ENCODE assay signal across 1 cellular context in the genomic region with DNA sequence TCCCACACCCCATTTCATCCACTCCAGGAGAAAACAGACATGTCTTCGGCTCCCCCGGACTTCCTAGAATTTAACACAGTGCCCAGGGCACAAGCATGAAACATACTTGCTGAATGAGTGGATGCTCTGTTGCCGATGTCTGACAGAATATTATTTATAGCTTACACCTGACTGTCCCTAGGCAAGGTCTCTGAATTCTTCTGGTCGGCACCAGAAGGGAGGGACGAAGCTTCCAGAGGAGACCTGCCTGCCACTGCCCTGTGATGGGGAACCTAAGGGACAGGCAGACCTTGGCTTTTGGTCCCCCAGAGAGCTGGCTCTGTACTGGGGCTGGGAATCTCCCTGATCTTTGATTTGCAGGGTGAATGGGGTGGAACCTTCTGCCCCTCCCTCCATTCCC.
TF ChIP-seq lines count a peak whose summit lies in the region.

No MANE protein-coding gene starts in this region.

TF ChIP-seq in HepG2, 621 proteins besides CTCF, POLR2A, EP300 and RAD21 (continued from another document):
- TF ChIP-seq, protein P1, sequence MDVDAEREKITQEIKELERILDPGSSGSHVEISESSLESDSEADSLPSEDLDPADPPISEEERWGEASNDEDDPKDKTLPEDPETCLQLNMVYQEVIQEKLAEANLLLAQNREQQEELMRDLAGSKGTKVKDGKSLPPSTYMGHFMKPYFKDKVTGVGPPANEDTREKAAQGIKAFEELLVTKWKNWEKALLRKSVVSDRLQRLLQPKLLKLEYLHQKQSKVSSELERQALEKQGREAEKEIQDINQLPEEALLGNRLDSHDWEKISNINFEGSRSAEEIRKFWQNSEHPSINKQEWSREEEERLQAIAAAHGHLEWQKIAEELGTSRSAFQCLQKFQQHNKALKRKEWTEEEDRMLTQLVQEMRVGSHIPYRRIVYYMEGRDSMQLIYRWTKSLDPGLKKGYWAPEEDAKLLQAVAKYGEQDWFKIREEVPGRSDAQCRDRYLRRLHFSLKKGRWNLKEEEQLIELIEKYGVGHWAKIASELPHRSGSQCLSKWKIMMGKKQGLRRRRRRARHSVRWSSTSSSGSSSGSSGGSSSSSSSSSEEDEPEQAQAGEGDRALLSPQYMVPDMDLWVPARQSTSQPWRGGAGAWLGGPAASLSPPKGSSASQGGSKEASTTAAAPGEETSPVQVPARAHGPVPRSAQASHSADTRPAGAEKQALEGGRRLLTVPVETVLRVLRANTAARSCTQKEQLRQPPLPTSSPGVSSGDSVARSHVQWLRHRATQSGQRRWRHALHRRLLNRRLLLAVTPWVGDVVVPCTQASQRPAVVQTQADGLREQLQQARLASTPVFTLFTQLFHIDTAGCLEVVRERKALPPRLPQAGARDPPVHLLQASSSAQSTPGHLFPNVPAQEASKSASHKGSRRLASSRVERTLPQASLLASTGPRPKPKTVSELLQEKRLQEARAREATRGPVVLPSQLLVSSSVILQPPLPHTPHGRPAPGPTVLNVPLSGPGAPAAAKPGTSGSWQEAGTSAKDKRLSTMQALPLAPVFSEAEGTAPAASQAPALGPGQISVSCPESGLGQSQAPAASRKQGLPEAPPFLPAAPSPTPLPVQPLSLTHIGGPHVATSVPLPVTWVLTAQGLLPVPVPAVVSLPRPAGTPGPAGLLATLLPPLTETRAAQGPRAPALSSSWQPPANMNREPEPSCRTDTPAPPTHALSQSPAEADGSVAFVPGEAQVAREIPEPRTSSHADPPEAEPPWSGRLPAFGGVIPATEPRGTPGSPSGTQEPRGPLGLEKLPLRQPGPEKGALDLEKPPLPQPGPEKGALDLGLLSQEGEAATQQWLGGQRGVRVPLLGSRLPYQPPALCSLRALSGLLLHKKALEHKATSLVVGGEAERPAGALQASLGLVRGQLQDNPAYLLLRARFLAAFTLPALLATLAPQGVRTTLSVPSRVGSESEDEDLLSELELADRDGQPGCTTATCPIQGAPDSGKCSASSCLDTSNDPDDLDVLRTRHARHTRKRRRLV (CRISPR knock-in tag; IDR thresholded peaks at IDR 0.05): no peak
- no peak for TF ChIP-seq ZNF496 (CRISPR knock-in tag; IDR thresholded peaks at IDR 0.05; ENCODE audit: insufficient replicate concordance)
- no peak for TF ChIP-seq MTF2 (CRISPR knock-in tag; IDR thresholded peaks at IDR 0.05; ENCODE audit: borderline replicate concordance)
- no peak for TF ChIP-seq ZBTB1 (CRISPR knock-in tag; IDR thresholded peaks at IDR 0.05; ENCODE audit: borderline replicate concordance)
- TF ChIP-seq ZNF550 (CRISPR knock-in tag; IDR thresholded peaks at IDR 0.05; ENCODE audit: borderline replicate concordance): no peak
- TF ChIP-seq, protein P2, sequence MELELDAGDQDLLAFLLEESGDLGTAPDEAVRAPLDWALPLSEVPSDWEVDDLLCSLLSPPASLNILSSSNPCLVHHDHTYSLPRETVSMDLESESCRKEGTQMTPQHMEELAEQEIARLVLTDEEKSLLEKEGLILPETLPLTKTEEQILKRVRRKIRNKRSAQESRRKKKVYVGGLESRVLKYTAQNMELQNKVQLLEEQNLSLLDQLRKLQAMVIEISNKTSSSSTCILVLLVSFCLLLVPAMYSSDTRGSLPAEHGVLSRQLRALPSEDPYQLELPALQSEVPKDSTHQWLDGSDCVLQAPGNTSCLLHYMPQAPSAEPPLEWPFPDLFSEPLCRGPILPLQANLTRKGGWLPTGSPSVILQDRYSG (CRISPR knock-in tag; IDR thresholded peaks at IDR 0.05): no peak
- TF ChIP-seq KLF15 (CRISPR knock-in tag; IDR thresholded peaks at IDR 0.05; ENCODE audit: borderline replicate concordance): no peak
- TF ChIP-seq, protein P3, sequence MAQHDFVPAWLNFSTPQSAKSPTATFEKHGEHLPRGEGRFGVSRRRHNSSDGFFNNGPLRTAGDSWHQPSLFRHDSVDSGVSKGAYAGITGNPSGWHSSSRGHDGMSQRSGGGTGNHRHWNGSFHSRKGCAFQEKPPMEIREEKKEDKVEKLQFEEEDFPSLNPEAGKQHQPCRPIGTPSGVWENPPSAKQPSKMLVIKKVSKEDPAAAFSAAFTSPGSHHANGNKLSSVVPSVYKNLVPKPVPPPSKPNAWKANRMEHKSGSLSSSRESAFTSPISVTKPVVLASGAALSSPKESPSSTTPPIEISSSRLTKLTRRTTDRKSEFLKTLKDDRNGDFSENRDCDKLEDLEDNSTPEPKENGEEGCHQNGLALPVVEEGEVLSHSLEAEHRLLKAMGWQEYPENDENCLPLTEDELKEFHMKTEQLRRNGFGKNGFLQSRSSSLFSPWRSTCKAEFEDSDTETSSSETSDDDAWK (CRISPR knock-in tag; IDR thresholded peaks at IDR 0.05): no peak
- no peak for TF ChIP-seq CBX2 (IDR thresholded peaks at IDR 0.05; ENCODE audit: low read depth, low read length)
- TF ChIP-seq CBX2 (CRISPR knock-in tag; IDR thresholded peaks at IDR 0.05; ENCODE audit: low read depth): no peak
- TF ChIP-seq RBAK (CRISPR knock-in tag; IDR thresholded peaks at IDR 0.05): no peak
- TF ChIP-seq SAP130 (CRISPR knock-in tag; IDR thresholded peaks at IDR 0.05; ENCODE audit: low read depth): no peak
- TF ChIP-seq HNF4A (CRISPR knock-in tag; IDR thresholded peaks at IDR 0.05): peak; percentile 54; the same call in 1 of the 2 replicates
- no peak for TF ChIP-seq MTA1 (CRISPR knock-in tag; IDR thresholded peaks at IDR 0.05; ENCODE audit: borderline replicate concordance)
- TF ChIP-seq, protein P4, sequence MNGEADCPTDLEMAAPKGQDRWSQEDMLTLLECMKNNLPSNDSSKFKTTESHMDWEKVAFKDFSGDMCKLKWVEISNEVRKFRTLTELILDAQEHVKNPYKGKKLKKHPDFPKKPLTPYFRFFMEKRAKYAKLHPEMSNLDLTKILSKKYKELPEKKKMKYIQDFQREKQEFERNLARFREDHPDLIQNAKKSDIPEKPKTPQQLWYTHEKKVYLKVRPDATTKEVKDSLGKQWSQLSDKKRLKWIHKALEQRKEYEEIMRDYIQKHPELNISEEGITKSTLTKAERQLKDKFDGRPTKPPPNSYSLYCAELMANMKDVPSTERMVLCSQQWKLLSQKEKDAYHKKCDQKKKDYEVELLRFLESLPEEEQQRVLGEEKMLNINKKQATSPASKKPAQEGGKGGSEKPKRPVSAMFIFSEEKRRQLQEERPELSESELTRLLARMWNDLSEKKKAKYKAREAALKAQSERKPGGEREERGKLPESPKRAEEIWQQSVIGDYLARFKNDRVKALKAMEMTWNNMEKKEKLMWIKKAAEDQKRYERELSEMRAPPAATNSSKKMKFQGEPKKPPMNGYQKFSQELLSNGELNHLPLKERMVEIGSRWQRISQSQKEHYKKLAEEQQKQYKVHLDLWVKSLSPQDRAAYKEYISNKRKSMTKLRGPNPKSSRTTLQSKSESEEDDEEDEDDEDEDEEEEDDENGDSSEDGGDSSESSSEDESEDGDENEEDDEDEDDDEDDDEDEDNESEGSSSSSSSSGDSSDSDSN (CRISPR knock-in tag; IDR thresholded peaks at IDR 0.05): 0 out of 2 replicates have a peak, but pooled peaks have one; percentile 14
- TF ChIP-seq, protein P5, sequence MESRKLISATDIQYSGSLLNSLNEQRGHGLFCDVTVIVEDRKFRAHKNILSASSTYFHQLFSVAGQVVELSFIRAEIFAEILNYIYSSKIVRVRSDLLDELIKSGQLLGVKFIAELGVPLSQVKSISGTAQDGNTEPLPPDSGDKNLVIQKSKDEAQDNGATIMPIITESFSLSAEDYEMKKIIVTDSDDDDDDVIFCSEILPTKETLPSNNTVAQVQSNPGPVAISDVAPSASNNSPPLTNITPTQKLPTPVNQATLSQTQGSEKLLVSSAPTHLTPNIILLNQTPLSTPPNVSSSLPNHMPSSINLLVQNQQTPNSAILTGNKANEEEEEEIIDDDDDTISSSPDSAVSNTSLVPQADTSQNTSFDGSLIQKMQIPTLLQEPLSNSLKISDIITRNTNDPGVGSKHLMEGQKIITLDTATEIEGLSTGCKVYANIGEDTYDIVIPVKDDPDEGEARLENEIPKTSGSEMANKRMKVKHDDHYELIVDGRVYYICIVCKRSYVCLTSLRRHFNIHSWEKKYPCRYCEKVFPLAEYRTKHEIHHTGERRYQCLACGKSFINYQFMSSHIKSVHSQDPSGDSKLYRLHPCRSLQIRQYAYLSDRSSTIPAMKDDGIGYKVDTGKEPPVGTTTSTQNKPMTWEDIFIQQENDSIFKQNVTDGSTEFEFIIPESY (CRISPR knock-in tag; IDR thresholded peaks at IDR 0.05): no peak
- TF ChIP-seq, protein P6, sequence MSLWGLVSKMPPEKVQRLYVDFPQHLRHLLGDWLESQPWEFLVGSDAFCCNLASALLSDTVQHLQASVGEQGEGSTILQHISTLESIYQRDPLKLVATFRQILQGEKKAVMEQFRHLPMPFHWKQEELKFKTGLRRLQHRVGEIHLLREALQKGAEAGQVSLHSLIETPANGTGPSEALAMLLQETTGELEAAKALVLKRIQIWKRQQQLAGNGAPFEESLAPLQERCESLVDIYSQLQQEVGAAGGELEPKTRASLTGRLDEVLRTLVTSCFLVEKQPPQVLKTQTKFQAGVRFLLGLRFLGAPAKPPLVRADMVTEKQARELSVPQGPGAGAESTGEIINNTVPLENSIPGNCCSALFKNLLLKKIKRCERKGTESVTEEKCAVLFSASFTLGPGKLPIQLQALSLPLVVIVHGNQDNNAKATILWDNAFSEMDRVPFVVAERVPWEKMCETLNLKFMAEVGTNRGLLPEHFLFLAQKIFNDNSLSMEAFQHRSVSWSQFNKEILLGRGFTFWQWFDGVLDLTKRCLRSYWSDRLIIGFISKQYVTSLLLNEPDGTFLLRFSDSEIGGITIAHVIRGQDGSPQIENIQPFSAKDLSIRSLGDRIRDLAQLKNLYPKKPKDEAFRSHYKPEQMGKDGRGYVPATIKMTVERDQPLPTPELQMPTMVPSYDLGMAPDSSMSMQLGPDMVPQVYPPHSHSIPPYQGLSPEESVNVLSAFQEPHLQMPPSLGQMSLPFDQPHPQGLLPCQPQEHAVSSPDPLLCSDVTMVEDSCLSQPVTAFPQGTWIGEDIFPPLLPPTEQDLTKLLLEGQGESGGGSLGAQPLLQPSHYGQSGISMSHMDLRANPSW (CRISPR knock-in tag; IDR thresholded peaks at IDR 0.05; ENCODE audit: borderline replicate concordance): no peak
- no peak for TF ChIP-seq NFKBIZ (CRISPR knock-in tag; IDR thresholded peaks at IDR 0.05)
- TF ChIP-seq ZFX (CRISPR knock-in tag; IDR thresholded peaks at IDR 0.05; ENCODE audit: low read depth): peak; percentile 7; the same call in 1 of the 2 replicates
- TF ChIP-seq, protein P7, sequence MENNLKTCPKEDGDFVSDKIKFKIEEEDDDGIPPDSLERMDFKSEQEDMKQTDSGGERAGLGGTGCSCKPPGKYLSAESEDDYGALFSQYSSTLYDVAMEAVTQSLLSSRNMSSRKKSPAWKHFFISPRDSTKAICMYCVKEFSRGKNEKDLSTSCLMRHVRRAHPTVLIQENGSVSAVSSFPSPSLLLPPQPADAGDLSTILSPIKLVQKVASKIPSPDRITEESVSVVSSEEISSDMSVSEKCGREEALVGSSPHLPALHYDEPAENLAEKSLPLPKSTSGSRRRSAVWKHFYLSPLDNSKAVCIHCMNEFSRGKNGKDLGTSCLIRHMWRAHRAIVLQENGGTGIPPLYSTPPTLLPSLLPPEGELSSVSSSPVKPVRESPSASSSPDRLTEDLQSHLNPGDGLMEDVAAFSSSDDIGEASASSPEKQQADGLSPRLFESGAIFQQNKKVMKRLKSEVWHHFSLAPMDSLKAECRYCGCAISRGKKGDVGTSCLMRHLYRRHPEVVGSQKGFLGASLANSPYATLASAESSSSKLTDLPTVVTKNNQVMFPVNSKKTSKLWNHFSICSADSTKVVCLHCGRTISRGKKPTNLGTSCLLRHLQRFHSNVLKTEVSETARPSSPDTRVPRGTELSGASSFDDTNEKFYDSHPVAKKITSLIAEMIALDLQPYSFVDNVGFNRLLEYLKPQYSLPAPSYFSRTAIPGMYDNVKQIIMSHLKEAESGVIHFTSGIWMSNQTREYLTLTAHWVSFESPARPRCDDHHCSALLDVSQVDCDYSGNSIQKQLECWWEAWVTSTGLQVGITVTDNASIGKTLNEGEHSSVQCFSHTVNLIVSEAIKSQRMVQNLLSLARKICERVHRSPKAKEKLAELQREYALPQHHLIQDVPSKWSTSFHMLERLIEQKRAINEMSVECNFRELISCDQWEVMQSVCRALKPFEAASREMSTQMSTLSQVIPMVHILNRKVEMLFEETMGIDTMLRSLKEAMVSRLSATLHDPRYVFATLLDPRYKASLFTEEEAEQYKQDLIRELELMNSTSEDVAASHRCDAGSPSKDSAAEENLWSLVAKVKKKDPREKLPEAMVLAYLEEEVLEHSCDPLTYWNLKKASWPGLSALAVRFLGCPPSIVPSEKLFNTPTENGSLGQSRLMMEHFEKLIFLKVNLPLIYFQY (CRISPR knock-in tag; IDR thresholded peaks at IDR 0.05; ENCODE audit: borderline replicate concordance): no peak
- TF ChIP-seq ZNF766 (CRISPR knock-in tag; IDR thresholded peaks at IDR 0.05; ENCODE audit: borderline replicate concordance): no peak
- peak; percentile 33; the same call in 1 of the 2 replicates for TF ChIP-seq TSC22D2 (CRISPR knock-in tag; IDR thresholded peaks at IDR 0.05; ENCODE audit: borderline replicate concordance)
- TF ChIP-seq CCAR2 (optimal IDR thresholded peaks at IDR 0.05; ENCODE audit: low read depth, low read length): no peak
- 0 out of 2 replicates have a peak, but pooled peaks have one; percentile 32 for TF ChIP-seq ZMYM3 (CRISPR knock-in tag; IDR thresholded peaks at IDR 0.05)
- no peak for TF ChIP-seq SETDB1 (CRISPR knock-in tag; IDR thresholded peaks at IDR 0.05; ENCODE audit: borderline replicate concordance)
- no peak for TF ChIP-seq ZNF547 (CRISPR knock-in tag; IDR thresholded peaks at IDR 0.05)
- 0 out of 2 replicates have a peak, but pooled peaks have one; percentile 9 for TF ChIP-seq ELF1 (CRISPR knock-in tag; IDR thresholded peaks at IDR 0.05)
- TF ChIP-seq MED1 (CRISPR knock-in tag; IDR thresholded peaks at IDR 0.05): no peak
- no peak for TF ChIP-seq ESRRA (CRISPR knock-in tag; IDR thresholded peaks at IDR 0.05; ENCODE audit: low read depth)
- 0 out of 2 replicates have a peak, but pooled peaks have one; percentile 17 for TF ChIP-seq ZNF746 (CRISPR knock-in tag; IDR thresholded peaks at IDR 0.05)
- TF ChIP-seq, protein P8, sequence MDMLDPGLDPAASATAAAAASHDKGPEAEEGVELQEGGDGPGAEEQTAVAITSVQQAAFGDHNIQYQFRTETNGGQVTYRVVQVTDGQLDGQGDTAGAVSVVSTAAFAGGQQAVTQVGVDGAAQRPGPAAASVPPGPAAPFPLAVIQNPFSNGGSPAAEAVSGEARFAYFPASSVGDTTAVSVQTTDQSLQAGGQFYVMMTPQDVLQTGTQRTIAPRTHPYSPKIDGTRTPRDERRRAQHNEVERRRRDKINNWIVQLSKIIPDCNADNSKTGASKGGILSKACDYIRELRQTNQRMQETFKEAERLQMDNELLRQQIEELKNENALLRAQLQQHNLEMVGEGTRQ (IDR thresholded peaks at IDR 0.05; ENCODE audit: low read depth, low read length): no peak
- TF ChIP-seq, protein P8 (CRISPR knock-in tag; IDR thresholded peaks at IDR 0.05; ENCODE audit: borderline replicate concordance): no peak
- no peak for TF ChIP-seq ZNF703 (CRISPR knock-in tag; IDR thresholded peaks at IDR 0.05; ENCODE audit: borderline replicate concordance)
- 0 out of 2 replicates have a peak, but pooled peaks have one; percentile 18 for TF ChIP-seq FOXC1 (CRISPR knock-in tag; IDR thresholded peaks at IDR 0.05; ENCODE audit: borderline replicate concordance)
- no peak for TF ChIP-seq ZNF383 (CRISPR knock-in tag; IDR thresholded peaks at IDR 0.05; ENCODE audit: borderline replicate concordance)
- TF ChIP-seq AKAP8 (CRISPR knock-in tag; IDR thresholded peaks at IDR 0.05): peak; percentile 17; the same call in 1 of the 2 replicates
- TF ChIP-seq CEBPG (CRISPR knock-in tag; IDR thresholded peaks at IDR 0.05): no peak
